ENCODE assay signal across 10 cellular contexts in the genomic region with DNA sequence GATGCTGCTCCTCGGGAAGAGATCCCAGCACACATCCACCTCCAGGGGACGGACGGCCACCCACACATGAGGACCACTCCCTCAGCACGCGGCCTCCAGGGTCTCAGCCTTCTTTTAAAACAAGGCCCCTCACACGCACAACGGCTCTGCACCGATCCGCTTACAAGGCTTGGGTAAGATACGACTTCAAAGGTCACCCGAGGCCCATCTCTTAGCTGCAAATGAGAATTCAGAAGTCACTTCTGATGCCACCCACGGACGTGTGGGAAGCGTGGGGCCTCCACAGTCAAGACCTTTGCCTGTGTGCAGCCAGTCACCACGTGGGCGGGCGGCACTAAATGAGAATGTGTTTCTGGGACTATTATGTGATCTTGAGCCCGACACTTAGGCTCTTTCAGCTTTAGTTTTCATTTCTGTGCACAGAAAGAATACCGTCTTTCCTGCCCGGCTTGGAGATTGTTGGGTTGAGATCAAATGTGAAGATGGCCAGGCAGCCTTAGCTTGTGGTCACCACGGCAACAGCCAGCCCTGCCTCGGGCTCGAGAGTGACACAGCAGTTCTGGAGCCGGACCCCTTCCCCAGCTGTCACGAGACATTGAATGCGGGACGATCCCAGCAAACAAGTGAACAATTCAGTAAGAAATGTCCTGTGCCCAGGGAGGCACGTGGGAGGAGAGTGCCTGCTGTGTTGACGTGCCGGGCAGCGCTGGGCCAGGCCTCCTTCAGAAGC.
DNase-seq lines count a peak whose midpoint lies in the region; ATAC-seq and TF ChIP-seq lines count a peak whose summit lies in the region.
"Had no signal": no experiment of that assay in that cellular context is flagged by ENCODE, and none has a peak within 500 bp of the region (broad histone marks: within the 10 kb centered on the region; RNA-seq: fewer than 3 reads in every experiment).

No MANE protein-coding gene starts in this region.

- H3K27me3 ChIP-seq in testis = no peaks in the 10 kb centered on the region
- H3K27me3 ChIP-seq in stomach = no peaks in the 10 kb centered on the region
- H3K27me3 ChIP-seq: cardiac muscle cell had no signal

- no peaks in the 10 kb centered on the region for H3K27me3 Mint-ChIP-seq in osteocyte (ENCODE audit: unreplicated experiment)

- no peak overlapping the region for H3K27ac Mint-ChIP-seq in osteocyte (ENCODE audit: unreplicated experiment)

- peaks cover 39% of the 10 kb centered on the region for H3K36me3 Mint-ChIP-seq in osteocyte (ENCODE audit: unreplicated experiment)

- no peak for TF ChIP-seq CTCF in testis (IDR thresholded peaks at IDR 0.05)
- TF ChIP-seq CTCF in osteocyte (IDR thresholded peaks at IDR 0.05) = no peak
- no peak for TF ChIP-seq CTCF in stomach (IDR thresholded peaks at IDR 0.05)

- H3K9me3 Mint-ChIP-seq in osteocyte (ENCODE audit: unreplicated experiment) = no peaks in the 10 kb centered on the region

- no peaks in the 10 kb centered on the region for H3K36me3 ChIP-seq in testis (ENCODE audit: low read depth, missing control alignments)
- H3K36me3 ChIP-seq in stomach = peaks cover 47 to 85% (median 80%) of the 10 kb centered on the region in 4 donors
- H3K36me3 ChIP-seq: cardiac muscle cell had no signal

- DNase-seq in Right ventricle myocardium inferior (ENCODE audit: missing footprints) (peak; percentile 53), left cardiac atrium (no peak), ecto neural progenitor cell (ENCODE audit: low spot score) (peak; percentile 68), sciatic nerve (ENCODE audit: low spot score) (no peak), testis (peak; percentile 62), osteocyte (ENCODE audit: extremely low spot score, unreplicated experiment) (no peak), stomach (no peak)

- H3K4me1 ChIP-seq in testis (peaks cover 10% of the 10 kb centered on the region), stomach (peaks cover 0 to 9% (median 3%) of the 10 kb centered on the region in 4 donors)
- H3K4me1 ChIP-seq: prostate gland had no signal

- no peak for TF ChIP-seq POLR2A in testis (IDR thresholded peaks at IDR 0.05)
- TF ChIP-seq POLR2A in stomach (IDR thresholded peaks at IDR 0.05) = no peak

- ATAC-seq in Right ventricle myocardium inferior = no peak
- no peak for ATAC-seq in left cardiac atrium
- peak; percentile 58 for ATAC-seq in sciatic nerve
- ATAC-seq in GM21390 (IDR thresholded peaks at IDR 0.05; ENCODE audit: unreplicated experiment) = no peak

- no peak overlapping the region for H3K4me3 Mint-ChIP-seq in osteocyte (ENCODE audit: unreplicated experiment)

- no peaks in the 10 kb centered on the region for H3K9me3 ChIP-seq in testis
- no peaks in the 10 kb centered on the region for H3K9me3 ChIP-seq in stomach
- H3K9me3 ChIP-seq: prostate gland had no signal

- no peaks in the 10 kb centered on the region for H3K4me1 Mint-ChIP-seq in osteocyte (ENCODE audit: unreplicated experiment)

- TF ChIP-seq EP300 in stomach (IDR thresholded peaks at IDR 0.05) = no peak

- 81 to 87% methylated on average over 17 to 31 of the region's 31 CpGs for WGBS in testis, 2 donors
- 89 to 94% (median 90%) methylated on average over 28 to 31 of the region's 31 CpGs for WGBS in stomach, 5 donors

- no peak overlapping the region for H3K4me3 ChIP-seq in testis
- no peak overlapping the region for H3K4me3 ChIP-seq in stomach
- H3K4me3 ChIP-seq: cardiac muscle cell, prostate gland had no signal

- H3K27ac ChIP-seq in testis (no peak overlapping the region), stomach (no peak overlapping the region)
- H3K27ac ChIP-seq: cardiac muscle cell, prostate gland had no signal

- intact Hi-C loops in Right ventricle myocardium inferior (cut with DNase I) (no loop called here), left cardiac atrium (cut with DNase I) (no loop called here), sciatic nerve (cut with DNase I) (no loop called here), testis (cut with DNase I; ENCODE audit: low total_unique reads) (no loop called here), stomach (cut with DNase I; ENCODE audit: low total_unique reads) (no loop called here)

Comparison
In these comparisons a context has a peak if more than half of its experiments do, and no peak if none do; other contexts are left out.
1. DNase-seq: peak in Right ventricle myocardium inferior (single experiment), ecto neural progenitor cell (single experiment) and testis (single experiment); none in left cardiac atrium (single experiment), sciatic nerve (single experiment), osteocyte (single experiment) and stomach (single experiment).